28 cellular contexts compared by ENCODE assay signal in genomic region chr10:33963656-33964175, GRCh38.
"Had no signal": no experiment of that assay in that cellular context is flagged by ENCODE, and none has a peak within 500 bp of the region (broad histone marks: within the 10 kb centered on the region; RNA-seq: fewer than 3 reads in every experiment).

No MANE protein-coding gene starts in this region.

- H3K4me3 ChIP-seq: coronary artery, dorsolateral prefrontal cortex, heart right ventricle, lower lobe of right lung, neural progenitor cell, tibial nerve had no signal

- H3K4me1 ChIP-seq: heart right ventricle, lower lobe of right lung, neural progenitor cell, tibial nerve had no signal

- H3K36me3 ChIP-seq: brain microvascular endothelial cell, heart right ventricle, lower lobe of right lung, neural progenitor cell, tibial nerve, WERI-Rb-1 had no signal

- H3K4me2 ChIP-seq: neural progenitor cell had no signal

- FAIRE-seq: astrocyte had no signal

- H3K27me3 ChIP-seq: brain microvascular endothelial cell, heart right ventricle, neural progenitor cell, tibial nerve had no signal

- H3K9ac ChIP-seq: neural progenitor cell had no signal

- H3K9me3 ChIP-seq: lower lobe of right lung, tibial nerve had no signal

- H3K27ac ChIP-seq: brain microvascular endothelial cell, coronary artery, dorsolateral prefrontal cortex, heart right ventricle, lower lobe of right lung, neural progenitor cell, tibial nerve, WERI-Rb-1 had no signal

- ATAC-seq: activated CD4-positive, CD25-positive, alpha-beta regulatory T cell treated with anti-CD3 and anti-CD28 coated beads, Interleukin-2, amount 50 U/mL, for 24 hours; heart right ventricle; left lobe of liver; lower lobe of right lung; naive thymus-derived CD8-positive, alpha-beta T cell; right cardiac atrium had no signal

- H2AFZ ChIP-seq: neural progenitor cell had no signal

- DNase-seq: activated CD4-positive, alpha-beta T cell treated with anti-CD3 and anti-CD28 coated beads for 48 hours; activated CD4-positive, alpha-beta T cell treated with anti-CD3 and anti-CD28 coated beads, Interleukin-2, amount 50 U/mL, for 48 hours; activated CD8-positive, alpha-beta memory T cell treated with anti-CD3 and anti-CD28 coated beads, Interleukin-2, amount 50 U/mL, for 4 hours; activated effector memory CD4-positive, alpha-beta T cell treated with anti-CD3 and anti-CD28 coated beads, Interleukin-2, amount 50 U/mL, for 16 hours; activated naive CD4-positive, alpha-beta T cell treated with anti-CD3 and anti-CD28 coated beads for 36 hours; activated naive CD8-positive, alpha-beta T cell treated with anti-CD3 and anti-CD28 coated beads for 36 hours; activated T-cell treated with anti-CD3 and anti-CD28 coated beads, Interleukin-2, amount 50 U/mL, for 1 hour; brain microvascular endothelial cell; dorsolateral prefrontal cortex; effector memory CD4-positive, alpha-beta T cell; foreskin melanocyte; heart right ventricle; kidney glomerular epithelial cell; lower lobe of right lung; mesenchymal stem cell; naive thymus-derived CD8-positive, alpha-beta T cell; occipital lobe; right cardiac atrium; stimulated activated CD4-positive, alpha-beta T cell treated with anti-CD3 and anti-CD28 coated beads, Interleukin-2, amount 100 ng/mL, for 48 hours; stimulated activated naive CD4-positive, alpha-beta T cell treated with Interleukin-2 at 50 U/mL for 16 hours; T1000; WERI-Rb-1 had no signal
